In genomic region chrX:13764284-13764683, GRCh38 we compare ENCODE assay signal across 12 cellular contexts. TPM values are rescaled to one million over a fixed set of nuclear protein-coding genes. Genes with fewer than 3 reads are reported as not detected.
DNase-seq lines count a peak whose midpoint lies in the region; ATAC-seq and TF ChIP-seq lines count a peak whose summit lies in the region.
"Had no signal": no experiment of that assay in that cellular context is flagged by ENCODE, and none has a peak within 500 bp of the region (broad histone marks: within the 10 kb centered on the region; RNA-seq: fewer than 3 reads in every experiment).

No MANE protein-coding gene starts in this region.

- ATAC-seq in heart left ventricle (peak in 2 of 4 donors; percentile 43 to 68), Right ventricle myocardium inferior (no peak)

- WGBS in heart left ventricle, 4 donors = 41 to 57% (median 42%) methylated on average over 7 of the region's 7 CpGs
- WGBS in mammary epithelial cell (ENCODE audit: low coverage, missing lambda C conversion rate) = 83% methylated on average over 7 of the region's 7 CpGs

- H3K9me3 Mint-ChIP-seq in neural crest cell (peaks cover 4% of the 10 kb centered on the region), Caco-2 (ENCODE audit: unreplicated experiment) (no peaks in the 10 kb centered on the region)

- BruUV-seq in mammary epithelial cell (replicated peaks; lab: Mats Ljungman, UMichigan) (no TSS peak), Caco-2 (replicated peaks; lab: Mats Ljungman, UMichigan) (no TSS peak)

- in situ Hi-C loops in mammary epithelial cell (cut with MboI; ENCODE audit: low sequenced_read_pairs in 2 of 2) = no loop called here

- peaks cover 0 to 34% (median 8%) of the 10 kb centered on the region in 12 donors for H3K4me1 ChIP-seq in heart left ventricle
- H3K4me1 ChIP-seq in mammary epithelial cell (ENCODE audit: insufficient read depth, low read length) = no peaks in the 10 kb centered on the region
- no peaks in the 10 kb centered on the region for H3K4me1 ChIP-seq in Caco-2

- intact Hi-C loops in heart left ventricle (cut with DNase I) (loop anchor here in 1 of 10 donors (10.0 kb wide), 1 partner anchor 271 kb away; no protein-coding TSS in a partner anchor), Right ventricle myocardium inferior (cut with DNase I) (no loop called here), dorsolateral prefrontal cortex (cut with DNase I) (loop anchor here in 1 of 2 donors (10.0 kb wide), 1 partner anchor 131 kb away; no protein-coding TSS in a partner anchor), mammary epithelial cell (cut with micrococcal nuclease) (no loop called here), Caco-2 (cut with micrococcal nuclease; ENCODE audit: unreplicated experiment) (no loop called here)

- peaks cover 29% of the 10 kb centered on the region for H3K36me3 Mint-ChIP-seq in neural crest cell (ENCODE audit: low read depth)
- peaks cover 66% of the 10 kb centered on the region for H3K36me3 Mint-ChIP-seq in Caco-2 (ENCODE audit: insufficient read depth, unreplicated experiment)

- H3K36me3 ChIP-seq in heart left ventricle = peaks cover 0 to 65% (median 33%) of the 10 kb centered on the region in 9 donors
- H3K36me3 ChIP-seq in mammary epithelial cell (ENCODE audit: insufficient read depth, low read length) = peaks cover 32% of the 10 kb centered on the region
- H3K36me3 ChIP-seq in Caco-2 (ENCODE audit: control insufficient read depth, insufficient read depth, low read length) = no peaks in the 10 kb centered on the region

- TF ChIP-seq POLR2A in heart left ventricle (IDR thresholded peaks at IDR 0.05) = no peak

- H3K27ac ChIP-seq in heart left ventricle (peak overlapping the region; percentile 16 to 64 (median 51)), dorsolateral prefrontal cortex (peak overlapping the region; percentile 9 to 90 (median 78)), mammary epithelial cell (ENCODE audit: insufficient read depth, low read depth, low read length) (no peak overlapping the region)

- DNase-seq in heart left ventricle = peak in 3 of 5 donors; percentile 13 to 27 (median 25)
- no peak for DNase-seq in Right ventricle myocardium inferior (ENCODE audit: missing footprints)
- DNase-seq in dorsolateral prefrontal cortex = no peak
- no peak for DNase-seq in neural crest cell (ENCODE audit: low read depth, low spot score)
- no peak for DNase-seq in NCI-H2171 treated with DMSO at 0.1 percent for 48 hours (lab: John Stamatoyannopoulos, UW)
- no peak for DNase-seq in NCI-H2107 (lab: John Stamatoyannopoulos, UW)
- no peak for DNase-seq in mammary epithelial cell
- no peak for DNase-seq in Caco-2
- DNase-seq: activated CD4-positive, CD25-positive, alpha-beta regulatory T cell treated with anti-CD3 and anti-CD28 coated beads, Interleukin-2, amount 50 U/mL, for 72 hours; DND-41; NCI-H526 treated with DMSO at 0.1 percent for 48 hours had no signal

- CTCF ChIA-PET in mammary epithelial cell (lab: Charles Lee; ENCODE audit: low non-redundant PET) (no interaction called here), Caco-2 (lab: Charles Lee) (no interaction called here)

- H3K4me3 Mint-ChIP-seq in neural crest cell = no peak overlapping the region
- H3K4me3 Mint-ChIP-seq in Caco-2 (ENCODE audit: unreplicated experiment) = no peak overlapping the region
- H3K4me3 Mint-ChIP-seq: GM23338 had no signal

- H3K4me3 ChIP-seq in heart left ventricle (peak overlapping the region in 1 of 12 donors; percentile 6), dorsolateral prefrontal cortex (peak overlapping the region in 8 of 59 donors; percentile 2 to 37 (median 26)), mammary epithelial cell (replicated peaks in 1 of 3; ENCODE audit: insufficient read depth in 1 of 3, low read depth in 2 of 3, low read length in 3 of 3) (no peak overlapping the region), Caco-2 (ENCODE audit: low read depth, low read length) (no peak overlapping the region)
- H3K4me3 ChIP-seq: GM23338 had no signal

- TF ChIP-seq CTCF in heart left ventricle (IDR thresholded peaks at IDR 0.05) (no peak), dorsolateral prefrontal cortex (IDR thresholded peaks at IDR 0.05 in 54 of 56, conservative IDR thresholded peaks at IDR 0.05 in 2 of 56; ENCODE audit: low read depth in 1 of 56, partially characterized antibody in 56 of 56) (no peak), neural crest cell (conservative IDR thresholded peaks at IDR 0.05) (no peak), mammary epithelial cell (conservative IDR thresholded peaks at IDR 0.05 in 1 of 2, IDR thresholded peaks at IDR 0.05 in 1 of 2; ENCODE audit: extremely low read depth in 1 of 2, insufficient read depth in 1 of 2, low read depth in 1 of 2, low read length in 2 of 2) (no peak), Caco-2 (IDR thresholded peaks at IDR 0.05; ENCODE audit: insufficient read depth in 1 of 2, low read depth in 1 of 2, low read length in 1 of 2, severe bottlenecking in 1 of 2, unreplicated experiment in 1 of 2) (no peak)

- H3K27me3 ChIP-seq in heart left ventricle (peaks cover 0 to 6% (median 0%) of the 10 kb centered on the region in 9 donors), dorsolateral prefrontal cortex (peaks cover 0 to 54% (median 5%) of the 10 kb centered on the region in 45 donors), mammary epithelial cell (ENCODE audit: insufficient read depth, low read length) (no peaks in the 10 kb centered on the region), Caco-2 (replicated peaks; ENCODE audit: control insufficient read depth, insufficient read depth, low read length) (no peaks in the 10 kb centered on the region)

- no peaks in the 10 kb centered on the region for H3K9me3 ChIP-seq in heart left ventricle
- no peaks in the 10 kb centered on the region for H3K9me3 ChIP-seq in mammary epithelial cell (replicated peaks; ENCODE audit: insufficient read depth, low read length)
- no peaks in the 10 kb centered on the region for H3K9me3 ChIP-seq in Caco-2

- H3K4me1 Mint-ChIP-seq in neural crest cell (peaks cover 17% of the 10 kb centered on the region), Caco-2 (ENCODE audit: low read depth, unreplicated experiment) (no peaks in the 10 kb centered on the region)

- no peaks in the 10 kb centered on the region for H3K27me3 Mint-ChIP-seq in neural crest cell (ENCODE audit: low read depth)
- no peaks in the 10 kb centered on the region for H3K27me3 Mint-ChIP-seq in Caco-2 (ENCODE audit: insufficient read depth, unreplicated experiment)

- dilution Hi-C loops in mammary epithelial cell (cut with HindIII; ENCODE audit: low sequenced_read_pairs) = no loop called here

- H3K4me2 ChIP-seq in mammary epithelial cell (ENCODE audit: insufficient read depth, low read depth, low read length) = no peak overlapping the region
- H3K4me2 ChIP-seq: GM23338 had no signal

- POLR2A ChIA-PET in Caco-2 (lab: Charles Lee) = no interaction called here

- no peak overlapping the region for H3K9ac ChIP-seq in mammary epithelial cell (ENCODE audit: insufficient read depth, low read length)

- H3K79me2 ChIP-seq in mammary epithelial cell (ENCODE audit: insufficient read depth, low read length) = no peaks in the 10 kb centered on the region

- H3K27ac Mint-ChIP-seq in neural crest cell (ENCODE audit: unreplicated experiment) (peak overlapping the region; percentile 62), Caco-2 (ENCODE audit: unreplicated experiment) (no peak overlapping the region)
- H3K27ac Mint-ChIP-seq: GM23338 had no signal

- H4K20me1 ChIP-seq in mammary epithelial cell (ENCODE audit: insufficient read depth, low read length) = no peaks in the 10 kb centered on the region

- no peak overlapping the region for H2AFZ ChIP-seq in mammary epithelial cell (ENCODE audit: low read depth, low read length)
- H2AFZ ChIP-seq: GM23338 had no signal

RNA-seq across cellular contexts. Expression of gene OFD1, which starts 29.7 kb away (rescaled TPM):
- total RNA-seq in heart left ventricle (10 to 100 TPM in 4 of 9 donors, 1 to 10 TPM in 5; 5.6 to 12.9 (median 8.9) TPM), Right ventricle myocardium inferior (7.1 TPM), dorsolateral prefrontal cortex (10 to 100 TPM; 15.1 to 51.5 (median 29.7) TPM), neural crest cell (26.8 and 27.3 TPM in 2 replicates), mammary epithelial cell (10 to 100 TPM; 39.3 to 42.0 TPM), Caco-2 (2022) (33.9 and 34.0 TPM in 2 replicates)
- polyA plus RNA-seq in heart left ventricle (10 to 100 TPM in 1 of 2 donors, 1 to 10 TPM in 1; 7.2 to 15.8 TPM), mammary epithelial cell (12.5 TPM)
- 3.2 TPM for polyA minus RNA-seq in mammary epithelial cell

RNA-seq across cellular contexts. Expression of gene TRAPPC2, which starts 29.9 kb away (rescaled TPM):
- total RNA-seq in heart left ventricle (10 to 100 TPM in 1 of 9 donors, 1 to 10 TPM in 8; 4.4 to 11.1 (median 5.3) TPM), Right ventricle myocardium inferior (7.1 TPM), dorsolateral prefrontal cortex (10 to 100 TPM; 17.2 to 38.9 (median 28.2) TPM), neural crest cell (23.0 and 25.5 TPM in 2 replicates), mammary epithelial cell (10 to 100 TPM; 25.3 to 31.2 TPM), Caco-2 (2022) (19.3 and 19.4 TPM in 2 replicates)
- polyA plus RNA-seq in heart left ventricle (1 to 10 TPM; 3.5 to 4.6 TPM), mammary epithelial cell (13.9 TPM)
- 20.3 TPM for polyA minus RNA-seq in mammary epithelial cell

RNA-seq across cellular contexts. Expression of gene GPM6B, which starts 52.6 kb away (rescaled TPM):
- total RNA-seq in heart left ventricle (10 to 100 TPM in 1 of 9 donors, 1 to 10 TPM in 8; 2.1 to 13.7 (median 3.8) TPM), Right ventricle myocardium inferior (5.1 TPM), dorsolateral prefrontal cortex (1,000 to 10,000 TPM in 18 of 120 experiments, 100 to 1,000 TPM in 102; 509 to 1,404 (median 816) TPM), neural crest cell (119 and 129 TPM in 2 replicates), mammary epithelial cell (100 to 1,000 TPM in 1 of 2 donors, 1 to 10 TPM in 1; 4.0 to 146 TPM), Caco-2 (2022) (0.09 TPM in 1 of 2 replicates, not detected in the other)
- polyA plus RNA-seq in heart left ventricle (1 to 10 TPM; 2.0 to 4.8 TPM), mammary epithelial cell (152 TPM)
- 268 TPM for polyA minus RNA-seq in mammary epithelial cell

Comparison
In these comparisons a context has a peak if more than half of its experiments do, and no peak if none do; other contexts are left out.
1. DNase-seq: peak in heart left ventricle (3 of 5); none in Right ventricle myocardium inferior (single experiment), dorsolateral prefrontal cortex (0 of 10), neural crest cell (single experiment), NCI-H2171 treated with DMSO at 0.1 percent for 48 hours (single experiment), NCI-H2107 (single experiment), mammary epithelial cell (single experiment) and Caco-2 (0 of 2).